ENCODE assay signal across 39 cellular contexts in the genomic region with DNA sequence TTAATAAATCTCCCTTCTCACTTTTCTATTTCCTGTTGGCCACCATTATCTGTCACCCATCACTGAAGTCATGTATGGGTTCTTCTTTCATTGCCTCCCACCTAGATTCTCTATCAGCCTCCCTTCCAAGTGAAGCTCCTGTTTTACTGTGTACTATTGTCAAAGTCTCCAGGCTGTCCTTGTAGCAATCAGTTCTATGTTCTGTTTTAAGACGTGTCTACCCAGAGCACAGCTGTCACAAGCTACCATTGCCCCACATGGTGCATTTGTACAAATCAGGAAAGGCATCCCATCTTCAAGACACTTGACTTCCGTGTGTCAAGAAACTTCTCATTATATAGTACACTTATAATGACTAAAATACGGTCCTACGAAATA. TPM values are rescaled to one million over a fixed set of nuclear protein-coding genes. Genes with fewer than 3 reads are reported as not detected.
"Had no signal": no experiment of that assay in that cellular context is flagged by ENCODE, and none has a peak within 500 bp of the region (broad histone marks: within the 10 kb centered on the region; RNA-seq: fewer than 3 reads in every experiment).

No MANE protein-coding gene starts in this region.

- H3K9me3 Mint-ChIP-seq: activated B cell treated with CpG ODN at 0.5 μM for 24 hours; activated CD4-positive, alpha-beta memory T cell treated with anti-CD3 and anti-CD28 coated beads for 36 hours; activated CD4-positive, alpha-beta T cell treated with anti-CD3 and anti-CD28 coated beads, Interleukin-2, amount 10 ng/mL, durations not matched to agents 24 days and 14 days; activated CD8-positive, alpha-beta T cell treated with anti-CD3 and anti-CD28 coated beads for 36 hours; activated naive CD4-positive, alpha-beta T cell treated with anti-CD3 and anti-CD28 coated beads for 36 hours; activated naive CD4-positive, alpha-beta T cell treated with anti-CD3 and anti-CD28 coated beads, Interleukin-2, amount 50 U/mL, for 72 hours; activated naive CD8-positive, alpha-beta T cell treated with anti-CD3 and anti-CD28 coated beads for 36 hours; activated T-cell treated with anti-CD3 and anti-CD28 coated beads, Interleukin-2, amount 50 U/mL, for 4 hours; activated T-cell treated with anti-CD3 and anti-CD28 coated beads, Interleukin-2, amount 50 U/mL, for 72 hours; activated T-helper 1 cell treated with anti-CD3 and anti-CD28 coated beads, Interleukin-12 subunit alpha, Interleukin-12 subunit beta, Interleukin-2, Interleukin-4 antibody, amounts not matched to agents 30 ng/mL and 10 ng/mL and 1 ng/mL, durations not matched to agents 14 hours and 24 hours and 36 hours; activated T-helper 17 cell treated with anti-CD3 and anti-CD28 coated beads, Interleukin-2, amount 50 U/mL, for 72 hours; central memory CD8-positive, alpha-beta T cell; T-helper 1 cell treated with Interleukin-12 subunit alpha and Interleukin-12 subunit beta and Interleukin-4 antibody, amounts not matched to agents 30 μg/mL and 1 μg/mL, for 36 hours; T-helper 2 cell treated with Interferon-gamma antibody and Interleukin-4, amounts not matched to agents 5 μg/mL and 100 μg/mL, for 36 hours had no signal

- H3K4me3 Mint-ChIP-seq: activated B cell treated with CpG ODN at 0.5 μM for 24 hours; activated CD4-positive, alpha-beta memory T cell treated with anti-CD3 and anti-CD28 coated beads for 36 hours; activated CD4-positive, alpha-beta T cell treated with anti-CD3 and anti-CD28 coated beads, Interleukin-2, amount 10 ng/mL, durations not matched to agents 24 days and 14 days; activated CD8-positive, alpha-beta T cell treated with anti-CD3 and anti-CD28 coated beads for 36 hours; activated naive CD4-positive, alpha-beta T cell treated with anti-CD3 and anti-CD28 coated beads for 36 hours; activated naive CD8-positive, alpha-beta T cell treated with anti-CD3 and anti-CD28 coated beads for 36 hours; activated T-cell treated with anti-CD3 and anti-CD28 coated beads, Interleukin-2, amount 50 U/mL, for 4 hours; activated T-cell treated with anti-CD3 and anti-CD28 coated beads, Interleukin-2, amount 50 U/mL, for 72 hours; activated T-helper 1 cell treated with anti-CD3 and anti-CD28 coated beads, Interleukin-12 subunit alpha, Interleukin-12 subunit beta, Interleukin-2, Interleukin-4 antibody, amounts not matched to agents 30 ng/mL and 10 ng/mL and 1 ng/mL, durations not matched to agents 14 hours and 24 hours and 36 hours; activated T-helper 17 cell treated with anti-CD3 and anti-CD28 coated beads, Interleukin-2, amount 50 U/mL, for 72 hours; central memory CD8-positive, alpha-beta T cell; T-helper 1 cell treated with Interleukin-12 subunit alpha and Interleukin-12 subunit beta and Interleukin-4 antibody, amounts not matched to agents 30 μg/mL and 1 μg/mL, for 36 hours; T-helper 2 cell treated with Interferon-gamma antibody and Interleukin-4, amounts not matched to agents 5 μg/mL and 100 μg/mL, for 36 hours had no signal

- H3K27ac ChIP-seq: adrenal gland, body of pancreas, brain microvascular endothelial cell, breast epithelium, VCaP had no signal

- H3K4me3 ChIP-seq: adrenal gland, body of pancreas, breast epithelium had no signal

- H3K27me3 Mint-ChIP-seq: activated B cell treated with CpG ODN at 0.5 μM for 24 hours; activated CD4-positive, alpha-beta memory T cell treated with anti-CD3 and anti-CD28 coated beads for 36 hours; activated CD4-positive, alpha-beta T cell treated with anti-CD3 and anti-CD28 coated beads, Interleukin-2, amount 10 ng/mL, durations not matched to agents 24 days and 14 days; activated CD8-positive, alpha-beta T cell treated with anti-CD3 and anti-CD28 coated beads for 36 hours; central memory CD8-positive, alpha-beta T cell had no signal

- H3K36me3 ChIP-seq: adrenal gland, brain microvascular endothelial cell, breast epithelium had no signal

- H3K27me3 ChIP-seq: adrenal gland, body of pancreas, brain microvascular endothelial cell, breast epithelium had no signal

- DNase-seq: activated B cell treated with CpG ODN at 0.5 μM for 24 hours; activated CD4-positive, alpha-beta memory T cell treated with anti-CD3 and anti-CD28 coated beads for 36 hours; activated CD4-positive, alpha-beta T cell treated with anti-CD3 and anti-CD28 coated beads for 4 hours; activated CD4-positive, alpha-beta T cell treated with anti-CD3 and anti-CD28 coated beads, Interleukin-2, amount 10 ng/mL, durations not matched to agents 24 days and 14 days; activated CD4-positive, alpha-beta T cell treated with anti-CD3 and anti-CD28 coated beads, Interleukin-2, amount 50 U/mL, for 1 hour; activated CD4-positive, alpha-beta T cell treated with anti-CD3 and anti-CD28 coated beads, Interleukin-2, amount 50 U/mL, for 4 hours; activated CD4-positive, CD25-positive, alpha-beta regulatory T cell treated with anti-CD3 and anti-CD28 coated beads, Interleukin-2, amount 50 U/mL, for 72 hours; activated CD8-positive, alpha-beta memory T cell treated with anti-CD3 and anti-CD28 coated beads, Interleukin-2, amount 50 U/mL, for 4 hours; activated CD8-positive, alpha-beta T cell treated with anti-CD3 and anti-CD28 coated beads for 36 hours; activated effector memory CD4-positive, alpha-beta T cell treated with anti-CD3 and anti-CD28 coated beads, Interleukin-2, amount 50 U/mL, for 16 hours; activated gamma-delta T cell treated with Interleukin-2 at 50 U/mL for 16 hours; activated naive CD4-positive, alpha-beta T cell; activated naive CD4-positive, alpha-beta T cell treated with anti-CD3 and anti-CD28 coated beads for 36 hours; activated naive CD4-positive, alpha-beta T cell treated with anti-CD3 and anti-CD28 coated beads, Interleukin-2, amount 50 U/mL, for 16 hours; activated naive CD8-positive, alpha-beta T cell treated with anti-CD3 and anti-CD28 coated beads for 36 hours; activated T-cell treated with anti-CD3 and anti-CD28 coated beads for 4 hours; activated T-cell treated with anti-CD3 and anti-CD28 coated beads, Interleukin-2, amount 50 U/mL, for 1 hour; activated T-cell treated with anti-CD3 and anti-CD28 coated beads, Interleukin-2, amount 50 U/mL, for 4 hours; activated T-cell treated with anti-CD3 and anti-CD28 coated beads, Interleukin-2, amount 50 U/mL, for 72 hours; adrenal gland; amniotic stem cell; aorta; body of pancreas; brain microvascular endothelial cell; caudate nucleus; SW 1271; T-helper 1 cell; T-helper 2 cell; T-helper 9 cell had no signal

- H3K27ac Mint-ChIP-seq: activated B cell treated with CpG ODN at 0.5 μM for 24 hours; activated CD4-positive, alpha-beta memory T cell treated with anti-CD3 and anti-CD28 coated beads for 36 hours; activated CD4-positive, alpha-beta T cell treated with anti-CD3 and anti-CD28 coated beads, Interleukin-2, amount 10 ng/mL, durations not matched to agents 24 days and 14 days; activated CD8-positive, alpha-beta T cell treated with anti-CD3 and anti-CD28 coated beads for 36 hours; activated naive CD4-positive, alpha-beta T cell treated with anti-CD3 and anti-CD28 coated beads for 36 hours; activated naive CD4-positive, alpha-beta T cell treated with anti-CD3 and anti-CD28 coated beads, Interleukin-2, amount 50 U/mL, for 72 hours; activated naive CD8-positive, alpha-beta T cell treated with anti-CD3 and anti-CD28 coated beads for 36 hours; activated T-cell treated with anti-CD3 and anti-CD28 coated beads, Interleukin-2, amount 50 U/mL, for 72 hours; activated T-helper 1 cell treated with anti-CD3 and anti-CD28 coated beads, Interleukin-12 subunit alpha, Interleukin-12 subunit beta, Interleukin-2, Interleukin-4 antibody, amounts not matched to agents 30 ng/mL and 10 ng/mL and 1 ng/mL, durations not matched to agents 14 hours and 24 hours and 36 hours; activated T-helper 17 cell treated with anti-CD3 and anti-CD28 coated beads, Interleukin-2, amount 50 U/mL, for 72 hours; T-helper 1 cell treated with Interleukin-12 subunit alpha and Interleukin-12 subunit beta and Interleukin-4 antibody, amounts not matched to agents 30 μg/mL and 1 μg/mL, for 36 hours; T-helper 2 cell treated with Interferon-gamma antibody and Interleukin-4, amounts not matched to agents 5 μg/mL and 100 μg/mL, for 36 hours had no signal

- H3K36me3 Mint-ChIP-seq: activated CD4-positive, alpha-beta memory T cell treated with anti-CD3 and anti-CD28 coated beads for 36 hours; activated naive CD4-positive, alpha-beta T cell treated with anti-CD3 and anti-CD28 coated beads, Interleukin-2, amount 50 U/mL, for 72 hours; activated naive CD8-positive, alpha-beta T cell treated with anti-CD3 and anti-CD28 coated beads for 36 hours had no signal

- H3K4me1 Mint-ChIP-seq: activated B cell treated with CpG ODN at 0.5 μM for 24 hours; activated CD4-positive, alpha-beta T cell treated with anti-CD3 and anti-CD28 coated beads, Interleukin-2, amount 10 ng/mL, durations not matched to agents 24 days and 14 days; activated naive CD8-positive, alpha-beta T cell treated with anti-CD3 and anti-CD28 coated beads for 36 hours; activated T-helper 17 cell treated with anti-CD3 and anti-CD28 coated beads, Interleukin-2, amount 50 U/mL, for 72 hours; central memory CD8-positive, alpha-beta T cell had no signal

- H3K4me1 ChIP-seq: body of pancreas, breast epithelium had no signal

- H3K9me3 ChIP-seq: adrenal gland, body of pancreas, breast epithelium had no signal

- ATAC-seq: activated CD8-positive, alpha-beta T cell treated with anti-CD3 and anti-CD28 coated beads for 36 hours; activated naive CD4-positive, alpha-beta T cell treated with anti-CD3 and anti-CD28 coated beads, Interleukin-2, amount 50 U/mL, for 72 hours; activated T-cell treated with anti-CD3 and anti-CD28 coated beads, Interleukin-2, amount 50 U/mL, for 4 hours; activated T-cell treated with anti-CD3 and anti-CD28 coated beads, Interleukin-2, amount 50 U/mL, for 72 hours; activated T-helper 17 cell treated with anti-CD3 and anti-CD28 coated beads, Interleukin-2, amount 50 U/mL, for 72 hours; body of pancreas had no signal

RNA-seq across cellular contexts. Expression of a gene that starts 39.7 kb away (rescaled TPM):
- total RNA-seq: activated B cell treated with CpG ODN at 0.5 μM for 24 hours; activated CD4-positive, alpha-beta memory T cell treated with anti-CD3 and anti-CD28 coated beads for 36 hours; activated CD4-positive, alpha-beta T cell treated with anti-CD3 and anti-CD28 coated beads, Interleukin-2, amount 10 ng/mL, durations not matched to agents 24 days and 14 days; activated CD8-positive, alpha-beta memory T cell treated with anti-CD3 and anti-CD28 coated beads for 36 hours; activated CD8-positive, alpha-beta T cell treated with anti-CD3 and anti-CD28 coated beads for 36 hours; activated naive CD4-positive, alpha-beta T cell treated with anti-CD3 and anti-CD28 coated beads for 36 hours; activated naive CD4-positive, alpha-beta T cell treated with anti-CD3 and anti-CD28 coated beads, Interleukin-2, amount 50 U/mL, for 72 hours; activated naive CD8-positive, alpha-beta T cell treated with anti-CD3 and anti-CD28 coated beads for 36 hours; activated T-cell treated with anti-CD3 and anti-CD28 coated beads, Interleukin-2, amount 50 U/mL, for 4 hours; activated T-cell treated with anti-CD3 and anti-CD28 coated beads, Interleukin-2, amount 50 U/mL, for 72 hours; activated T-helper 1 cell treated with anti-CD3 and anti-CD28 coated beads, Interleukin-12 subunit alpha, Interleukin-12 subunit beta, Interleukin-2, Interleukin-4 antibody, amounts not matched to agents 30 ng/mL and 10 ng/mL and 1 ng/mL, durations not matched to agents 14 hours and 24 hours and 36 hours; activated T-helper 17 cell treated with anti-CD3 and anti-CD28 coated beads, Interleukin-2, amount 50 U/mL, for 72 hours; adrenal gland; astrocyte had no signal
- polyA plus RNA-seq: aorta had no signal
